In genomic region chr1:22736496-22737088, GRCh38 we compare ENCODE assay signal across 1 cellular context.
TF ChIP-seq lines count a peak whose summit lies in the region.

No MANE protein-coding gene starts in this region.

TF ChIP-seq in WTC11, 78 proteins besides CTCF, POLR2A, EP300 and RAD21 (continued from another document):
- no peak for TF ChIP-seq E2F4 (CRISPR knock-in tag; IDR thresholded peaks at IDR 0.05; ENCODE audit: borderline replicate concordance, low read depth)
- no peak for TF ChIP-seq ZNF232 (CRISPR knock-in tag; IDR thresholded peaks at IDR 0.05)
- TF ChIP-seq ZMAT4 (CRISPR knock-in tag; IDR thresholded peaks at IDR 0.05) = no peak
- no peak for TF ChIP-seq SMAD3 (CRISPR knock-in tag; IDR thresholded peaks at IDR 0.05; ENCODE audit: borderline replicate concordance)
- no peak for TF ChIP-seq TEAD4 (CRISPR knock-in tag; IDR thresholded peaks at IDR 0.05)
